ENCODE assay signal across 26 cellular contexts in genomic region chrX:23982891-23983290, GRCh38.
"Had no signal": no experiment of that assay in that cellular context is flagged by ENCODE, and none has a peak within 500 bp of the region (broad histone marks: within the 10 kb centered on the region; RNA-seq: fewer than 3 reads in every experiment).

No MANE protein-coding gene starts in this region.

- DNase-seq: activated CD4-positive, alpha-beta T cell treated with anti-CD3 and anti-CD28 coated beads for 36 hours; activated CD4-positive, alpha-beta T cell treated with anti-CD3 and anti-CD28 coated beads, Interleukin-2, amount 10 ng/mL, durations not matched to agents 7 days and 5 days; activated CD4-positive, alpha-beta T cell treated with anti-CD3 and anti-CD28 coated beads, Interleukin-2, amount 50 U/mL, for 48 hours; activated CD8-positive, alpha-beta T cell treated with anti-CD3 and anti-CD28 coated beads, Interleukin-2, amount 10 ng/mL, durations not matched to agents 7 days and 5 days; activated effector memory CD4-positive, alpha-beta T cell treated with anti-CD3 and anti-CD28 coated beads, Interleukin-2, amount 50 U/mL, for 16 hours; activated naive CD4-positive, alpha-beta T cell; activated naive CD4-positive, alpha-beta T cell treated with anti-CD3 and anti-CD28 coated beads, Interleukin-2, amount 50 U/mL, for 16 hours; activated naive CD8-positive, alpha-beta T cell treated with anti-CD3 and anti-CD28 coated beads for 36 hours; activated T-cell treated with anti-CD3 and anti-CD28 coated beads, Interleukin-2, amount 50 U/mL, for 24 hours; amniotic stem cell; brain microvascular endothelial cell; central memory CD4-positive, alpha-beta T cell; colonic mucosa; NCI-H1105; NCI-H1417 treated with DMSO at 0.1 percent for 48 hours; NCI-H187 treated with DMSO at 0.1 percent for 48 hours; NCI-H2081; NCI-H2171 treated with DMSO at 0.1 percent for 48 hours; NCI-H226; NCI-H524 treated with DMSO at 0.1 percent for 48 hours; SHP77; SJCRH30; T1000; WERI-Rb-1 had no signal

- ATAC-seq: activated CD4-positive, alpha-beta T cell treated with anti-CD3 and anti-CD28 coated beads for 36 hours; activated CD8-positive, alpha-beta T cell treated with anti-CD3 and anti-CD28 coated beads, Interleukin-2, amount 10 ng/mL, durations not matched to agents 7 days and 5 days; Panc1 had no signal

- H3K9me3 ChIP-seq: colonic mucosa, SJCRH30 had no signal

- H3K36me3 ChIP-seq: brain microvascular endothelial cell, colonic mucosa had no signal

- H3K27ac Mint-ChIP-seq: activated CD4-positive, alpha-beta T cell treated with anti-CD3 and anti-CD28 coated beads for 36 hours; activated CD4-positive, alpha-beta T cell treated with anti-CD3 and anti-CD28 coated beads, Interleukin-2, amount 10 ng/mL, durations not matched to agents 7 days and 5 days; activated naive CD8-positive, alpha-beta T cell treated with anti-CD3 and anti-CD28 coated beads for 36 hours; activated T-cell treated with anti-CD3 and anti-CD28 coated beads, Interleukin-2, amount 50 U/mL, for 24 hours had no signal

- H3K27ac ChIP-seq: brain microvascular endothelial cell, colonic mucosa, SJCRH30, SK-N-MC, WERI-Rb-1 had no signal

- H3K9me3 Mint-ChIP-seq: activated CD4-positive, alpha-beta T cell treated with anti-CD3 and anti-CD28 coated beads, Interleukin-2, amount 10 ng/mL, durations not matched to agents 7 days and 5 days; activated naive CD8-positive, alpha-beta T cell treated with anti-CD3 and anti-CD28 coated beads for 36 hours; activated T-cell treated with anti-CD3 and anti-CD28 coated beads, Interleukin-2, amount 50 U/mL, for 24 hours had no signal

- H3K27me3 ChIP-seq: brain microvascular endothelial cell, colonic mucosa, SJCRH30 had no signal

- H3K4me3 Mint-ChIP-seq: activated CD4-positive, alpha-beta T cell treated with anti-CD3 and anti-CD28 coated beads for 36 hours; activated CD4-positive, alpha-beta T cell treated with anti-CD3 and anti-CD28 coated beads, Interleukin-2, amount 10 ng/mL, durations not matched to agents 7 days and 5 days; activated CD8-positive, alpha-beta T cell treated with anti-CD3 and anti-CD28 coated beads, Interleukin-2, amount 10 ng/mL, durations not matched to agents 7 days and 5 days; activated naive CD8-positive, alpha-beta T cell treated with anti-CD3 and anti-CD28 coated beads for 36 hours; activated T-cell treated with anti-CD3 and anti-CD28 coated beads, Interleukin-2, amount 50 U/mL, for 24 hours had no signal

- H3K4me3 ChIP-seq: colonic mucosa, SJCRH30, SK-N-MC had no signal

- H3K27me3 Mint-ChIP-seq: activated CD4-positive, alpha-beta T cell treated with anti-CD3 and anti-CD28 coated beads for 36 hours; activated CD4-positive, alpha-beta T cell treated with anti-CD3 and anti-CD28 coated beads, Interleukin-2, amount 10 ng/mL, durations not matched to agents 7 days and 5 days; activated naive CD8-positive, alpha-beta T cell treated with anti-CD3 and anti-CD28 coated beads for 36 hours had no signal

- H3K4me1 ChIP-seq: colonic mucosa, SJCRH30 had no signal

- H3K4me1 Mint-ChIP-seq: activated naive CD8-positive, alpha-beta T cell treated with anti-CD3 and anti-CD28 coated beads for 36 hours had no signal
